In the genomic region with DNA sequence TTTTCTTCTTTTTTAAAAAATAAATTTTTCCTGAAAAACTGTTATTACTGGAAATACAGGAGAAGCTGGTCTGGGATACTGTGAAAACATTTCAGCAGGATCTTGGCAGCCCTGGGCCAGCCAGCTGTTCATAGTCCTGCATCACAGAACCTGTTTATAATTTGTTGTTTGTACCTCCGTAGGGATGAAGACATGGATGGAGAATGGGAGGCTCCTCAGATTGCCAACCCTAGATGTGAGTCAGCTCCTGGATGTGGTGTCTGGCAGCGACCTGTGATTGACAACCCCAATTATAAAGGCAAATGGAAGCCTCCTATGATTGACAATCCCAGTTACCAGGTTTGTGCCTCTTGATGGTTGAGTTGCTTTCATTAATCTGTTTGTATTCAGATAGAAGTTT, we compare ENCODE assay signal across 35 cellular contexts. TPM values are rescaled to one million over a fixed set of nuclear protein-coding genes. Genes with fewer than 3 reads are reported as not detected.
"Had no signal": no experiment of that assay in that cellular context is flagged by ENCODE, and none has a peak within 500 bp of the region (broad histone marks: within the 10 kb centered on the region; RNA-seq: fewer than 3 reads in every experiment).

No MANE protein-coding gene starts in this region.

- H3K9me3 Mint-ChIP-seq: activated B cell treated with CpG ODN at 0.5 μM for 24 hours; activated naive CD4-positive, alpha-beta T cell treated with anti-CD3 and anti-CD28 coated beads, Interleukin-2, amount 50 U/mL, for 24 hours; activated naive CD8-positive, alpha-beta T cell treated with anti-CD3 and anti-CD28 coated beads, Interleukin-2, amount 10 ng/mL, durations not matched to agents 7 days and 5 days; activated T-cell treated with anti-CD3 and anti-CD28 coated beads, Interleukin-2, amount 50 U/mL, for 24 hours; activated T-helper 2 cell treated with anti-CD3 and anti-CD28 coated beads, Interferon-gamma antibody, Interleukin-2, Interleukin-4, amounts not matched to agents 10 μg/mL and 5 μg/mL and 100 μg/mL, durations not matched to agents 14 hours and 24 hours and 36 hours had no signal

- H3K4me2 ChIP-seq: PC-9 had no signal

- H3K27ac ChIP-seq: PC-9, VCaP had no signal

- H3K4me3 ChIP-seq: K562, PC-9 had no signal

- H2AFZ ChIP-seq: PC-9 had no signal

- DNase-seq: activated B cell treated with CpG ODN at 0.5 μM for 24 hours; activated CD4-positive, alpha-beta T cell treated with anti-CD3 and anti-CD28 coated beads for 1 hour; activated CD4-positive, alpha-beta T cell treated with anti-CD3 and anti-CD28 coated beads for 48 hours; activated CD8-positive, alpha-beta T cell treated with anti-CD3 and anti-CD28 coated beads, Interleukin-2, amount 10 ng/mL, durations not matched to agents 7 days and 5 days; activated gamma-delta T cell; activated naive CD4-positive, alpha-beta T cell treated with Interleukin-2 at 50 U/mL for 16 hours; activated naive CD8-positive, alpha-beta T cell treated with anti-CD3 and anti-CD28 coated beads, Interleukin-2, amount 10 ng/mL, durations not matched to agents 7 days and 5 days; activated T-cell treated with anti-CD3 and anti-CD28 coated beads, Interleukin-2, amount 50 U/mL, for 24 hours; aorta; MM.1S; MV-4-11; NCI-H1092 treated with DMSO at 0.1 percent for 48 hours; NCI-H1417; NCI-H146; NCI-H187; NCI-H2029 treated with DMSO at 0.1 percent for 48 hours; NCI-H2107; NCI-H2171; NCI-H510A; NCI-H526; NCI-H748 treated with DMSO at 0.1 percent for 48 hours; PC-9; SIG-M5; SW 1271; T-helper 1 cell; T-helper 2 cell; T-helper 9 cell had no signal

- ATAC-seq: activated CD8-positive, alpha-beta T cell treated with anti-CD3 and anti-CD28 coated beads, Interleukin-2, amount 10 ng/mL, durations not matched to agents 7 days and 5 days; K562; Right ventricle myocardium inferior had no signal

- H3K27me3 Mint-ChIP-seq: activated B cell treated with CpG ODN at 0.5 μM for 24 hours; activated naive CD4-positive, alpha-beta T cell treated with anti-CD3 and anti-CD28 coated beads, Interleukin-2, amount 50 U/mL, for 24 hours; activated naive CD8-positive, alpha-beta T cell treated with anti-CD3 and anti-CD28 coated beads, Interleukin-2, amount 10 ng/mL, durations not matched to agents 7 days and 5 days; activated T-cell treated with anti-CD3 and anti-CD28 coated beads, Interleukin-2, amount 50 U/mL, for 24 hours had no signal

- H3K27ac Mint-ChIP-seq: activated B cell treated with CpG ODN at 0.5 μM for 24 hours; activated CD8-positive, alpha-beta T cell treated with anti-CD3 and anti-CD28 coated beads, Interleukin-2, amount 10 ng/mL, durations not matched to agents 7 days and 5 days; activated naive CD4-positive, alpha-beta T cell treated with anti-CD3 and anti-CD28 coated beads, Interleukin-2, amount 50 U/mL, for 24 hours; activated naive CD8-positive, alpha-beta T cell treated with anti-CD3 and anti-CD28 coated beads, Interleukin-2, amount 10 ng/mL, durations not matched to agents 7 days and 5 days; activated T-helper 2 cell treated with anti-CD3 and anti-CD28 coated beads, Interferon-gamma antibody, Interleukin-2, Interleukin-4, amounts not matched to agents 10 μg/mL and 5 μg/mL and 100 μg/mL, durations not matched to agents 14 hours and 24 hours and 36 hours had no signal

- H3K4me3 Mint-ChIP-seq: activated B cell treated with CpG ODN at 0.5 μM for 24 hours; activated CD8-positive, alpha-beta T cell treated with anti-CD3 and anti-CD28 coated beads, Interleukin-2, amount 10 ng/mL, durations not matched to agents 7 days and 5 days; activated naive CD4-positive, alpha-beta T cell treated with anti-CD3 and anti-CD28 coated beads, Interleukin-2, amount 50 U/mL, for 24 hours; activated naive CD8-positive, alpha-beta T cell treated with anti-CD3 and anti-CD28 coated beads, Interleukin-2, amount 10 ng/mL, durations not matched to agents 7 days and 5 days; activated T-cell treated with anti-CD3 and anti-CD28 coated beads, Interleukin-2, amount 50 U/mL, for 24 hours had no signal

- H3K4me1 Mint-ChIP-seq: activated B cell treated with CpG ODN at 0.5 μM for 24 hours had no signal

RNA-seq across cellular contexts. Expression of a gene that starts 39.4 kb away (rescaled TPM):
- total RNA-seq: activated B cell treated with CpG ODN at 0.5 μM for 24 hours, aorta, cardiac septum, K562, OCI-LY7, PC-9, Right ventricle myocardium inferior, SK-MEL-5 had no signal
- polyA plus RNA-seq: aorta, K562 had no signal
